In the genomic region with DNA sequence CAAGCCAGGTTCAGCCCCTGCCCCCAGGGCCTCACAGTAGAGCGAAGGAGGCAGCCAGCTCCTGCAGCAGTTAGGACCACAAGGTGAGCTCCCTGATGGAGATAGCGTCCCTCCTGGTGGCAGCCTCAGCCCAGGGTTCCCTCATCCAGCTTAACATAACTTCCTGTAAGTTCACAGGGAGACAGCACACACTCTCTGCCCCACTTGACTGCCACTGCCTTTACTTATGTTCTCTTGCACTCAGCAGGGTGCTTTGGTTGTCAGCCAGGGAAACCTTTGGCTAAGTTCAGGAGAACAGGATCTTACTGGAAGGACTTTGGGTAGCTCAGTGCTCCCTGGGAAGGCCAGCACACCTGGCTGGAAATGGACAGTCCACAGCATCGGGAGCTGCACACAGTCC, we compare ENCODE assay signal across 11 cellular contexts. TPM values are rescaled to one million over a fixed set of nuclear protein-coding genes. Genes with fewer than 3 reads are reported as not detected.
DNase-seq lines count a peak whose midpoint lies in the region; ATAC-seq lines count a peak whose summit lies in the region.
"Had no signal": no experiment of that assay in that cellular context is flagged by ENCODE, and none has a peak within 500 bp of the region (broad histone marks: within the 10 kb centered on the region; RNA-seq: fewer than 3 reads in every experiment).

No MANE protein-coding gene starts in this region.

- peak overlapping the region; percentile 16; the same call in 1 of the 2 replicates for H3K27ac ChIP-seq in BLaER1
- H3K27ac ChIP-seq in right cardiac atrium (ENCODE audit: low read length): peak overlapping the region; percentile 67
- H3K27ac ChIP-seq in rectal smooth muscle tissue (ENCODE audit: low read depth, low read length): peak overlapping the region; percentile 95

- WGBS in right cardiac atrium: 74% methylated on average over 3 of the region's 3 CpGs

- H3K27me3 ChIP-seq in BLaER1: no peaks in the 10 kb centered on the region
- H3K27me3 ChIP-seq in right cardiac atrium (ENCODE audit: control insufficient read depth, insufficient read depth): no peaks in the 10 kb centered on the region
- H3K27me3 ChIP-seq in rectal smooth muscle tissue (ENCODE audit: control insufficient read depth, insufficient read depth, low read length): no peaks in the 10 kb centered on the region

- H3K4me1 ChIP-seq in BLaER1 (peaks cover 21% of the 10 kb centered on the region), right cardiac atrium (ENCODE audit: control insufficient read depth, insufficient read depth, low read length) (peaks cover 24% of the 10 kb centered on the region), rectal smooth muscle tissue (ENCODE audit: control insufficient read depth, insufficient read depth, low read length) (peaks cover 54% of the 10 kb centered on the region)

- no peaks in the 10 kb centered on the region for H4K20me1 ChIP-seq in BLaER1

- no peak for ATAC-seq in right cardiac atrium
- ATAC-seq: natural killer cell treated with Interleukin-12 subunit alpha and Interleukin-12 subunit beta and Interleukin-15 and Interleukin-18, amount 100 ng/mL, for 72 hours had no signal

- H3K9ac ChIP-seq in BLaER1 (no peak overlapping the region), rectal smooth muscle tissue (ENCODE audit: low read length) (no peak overlapping the region)

- intact Hi-C loops in right cardiac atrium (cut with DNase I): loop anchor here in 2 of 4 donors (5.0 kb wide), 1 partner anchor 35 kb away; no protein-coding TSS in a partner anchor

- H3K4me3 ChIP-seq in BLaER1 (no peak overlapping the region), right cardiac atrium (ENCODE audit: low read length) (no peak overlapping the region), rectal smooth muscle tissue (ENCODE audit: low read length) (no peak overlapping the region)

- no peak overlapping the region for H3K4me2 ChIP-seq in BLaER1

- H3K9me3 ChIP-seq in BLaER1 (no peaks in the 10 kb centered on the region), right cardiac atrium (ENCODE audit: control insufficient read depth, low read length) (no peaks in the 10 kb centered on the region)

- H3K36me3 ChIP-seq in BLaER1 (no peaks in the 10 kb centered on the region), rectal smooth muscle tissue (ENCODE audit: control insufficient read depth, insufficient read depth, low read length) (no peaks in the 10 kb centered on the region)

- DNase-seq in NCI-H69 (lab: John Stamatoyannopoulos, UW) (peak; percentile 60), right cardiac atrium (peak in 1 of 3 donors; percentile 35), NCI-H2227 treated with DMSO at 0.1 percent for 48 hours (lab: John Stamatoyannopoulos, UW) (no peak), DMS153 (lab: John Stamatoyannopoulos, UW) (no peak), UCSD-AML1 (lab: John Stamatoyannopoulos, UW; ENCODE audit: unreplicated experiment) (no peak)
- no peak for DNase-seq in stimulated activated naive CD4-positive, alpha-beta T cell treated with Interleukin-2 at 50 U/mL for 16 hours (lab: John Stamatoyannopoulos, UW)

RNA-seq across cellular contexts. Expression of a gene that starts 10.9 kb away (rescaled TPM):
- 1 to 10 TPM; 2.8 to 8.9 (median 5.3) TPM for total RNA-seq in right cardiac atrium
- 6.9 TPM for polyA plus RNA-seq in right cardiac atrium
- total RNA-seq: HT-29; natural killer cell treated with Interleukin-12 subunit alpha and Interleukin-12 subunit beta and Interleukin-15 and Interleukin-18, amount 100 ng/mL, for 72 hours; T-helper 1 cell treated with Interleukin-12 subunit alpha and Interleukin-12 subunit beta and Interleukin-4 antibody, amounts not matched to agents 30 ng/mL and 1 ng/mL, for 36 hours had no signal

RNA-seq across cellular contexts. Expression of a gene that starts 19.6 kb away (rescaled TPM):
- 10 to 100 TPM; 63.2 to 88.0 (median 70.0) TPM for total RNA-seq in right cardiac atrium
- polyA plus RNA-seq in right cardiac atrium: 68.8 TPM
- total RNA-seq: HT-29; natural killer cell treated with Interleukin-12 subunit alpha and Interleukin-12 subunit beta and Interleukin-15 and Interleukin-18, amount 100 ng/mL, for 72 hours; T-helper 1 cell treated with Interleukin-12 subunit alpha and Interleukin-12 subunit beta and Interleukin-4 antibody, amounts not matched to agents 30 ng/mL and 1 ng/mL, for 36 hours had no signal

RNA-seq across cellular contexts. Expression of a gene that starts 27.6 kb away (rescaled TPM):
- 1 to 10 TPM; 1.7 to 2.5 (median 1.8) TPM for total RNA-seq in right cardiac atrium
- polyA plus RNA-seq in right cardiac atrium: 1.4 TPM

RNA-seq across cellular contexts. Expression of a gene that starts 42.2 kb away (rescaled TPM):
- not detected for total RNA-seq in right cardiac atrium
- not detected for polyA plus RNA-seq in right cardiac atrium
- total RNA-seq: natural killer cell treated with Interleukin-12 subunit alpha and Interleukin-12 subunit beta and Interleukin-15 and Interleukin-18, amount 100 ng/mL, for 72 hours; T-helper 1 cell treated with Interleukin-12 subunit alpha and Interleukin-12 subunit beta and Interleukin-4 antibody, amounts not matched to agents 30 ng/mL and 1 ng/mL, for 36 hours had no signal

RNA-seq across cellular contexts. Expression of a gene that starts 46.2 kb away (rescaled TPM):
- 10 to 100 TPM; 13.3 to 20.9 (median 16.6) TPM for total RNA-seq in right cardiac atrium
- 13.0 TPM for polyA plus RNA-seq in right cardiac atrium

Comparison
In these comparisons a context has a peak if more than half of its experiments do, and no peak if none do; other contexts are left out.
1. H3K27ac ChIP-seq: peak in every context shown above with its lines; median percentile 95 in rectal smooth muscle tissue; 67 in right cardiac atrium; 16 in BLaER1.